35 cellular contexts compared by ENCODE assay signal in the genomic region with DNA sequence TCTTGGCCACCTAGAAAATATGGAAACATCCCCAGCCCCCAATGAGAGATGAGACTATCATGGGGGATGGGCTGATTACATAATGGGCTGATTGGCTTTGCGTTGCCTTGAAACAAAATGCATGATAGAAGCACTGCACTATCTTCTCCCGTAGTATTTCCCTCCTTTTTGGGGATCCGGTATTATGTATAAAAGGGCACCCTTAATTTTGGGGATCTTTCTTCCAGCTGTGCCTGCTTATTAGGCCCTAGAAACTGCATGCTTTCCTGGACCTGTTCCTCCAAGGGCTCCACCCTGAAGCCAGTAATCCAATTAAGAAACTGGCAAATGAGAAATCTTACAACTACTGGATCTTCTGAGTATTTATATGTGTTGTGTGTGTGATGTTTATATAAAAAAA.
"Had no signal": no experiment of that assay in that cellular context is flagged by ENCODE, and none has a peak within 500 bp of the region (broad histone marks: within the 10 kb centered on the region; RNA-seq: fewer than 3 reads in every experiment).

No MANE protein-coding gene starts in this region.

- H3K36me3 ChIP-seq: adrenal gland, brain microvascular endothelial cell, breast epithelium had no signal

- H3K4me1 ChIP-seq: adrenal gland, body of pancreas, breast epithelium had no signal

- H3K27ac ChIP-seq: adrenal gland, body of pancreas, brain microvascular endothelial cell, breast epithelium, VCaP had no signal

- H3K9me3 ChIP-seq: adrenal gland, body of pancreas, breast epithelium had no signal

- H3K27ac Mint-ChIP-seq: activated B cell treated with CpG ODN at 0.5 μM for 24 hours; activated CD4-positive, alpha-beta memory T cell treated with anti-CD3 and anti-CD28 coated beads for 36 hours; activated CD4-positive, alpha-beta T cell treated with anti-CD3 and anti-CD28 coated beads, Interleukin-2, amount 10 ng/mL, durations not matched to agents 24 days and 14 days; activated CD8-positive, alpha-beta T cell treated with anti-CD3 and anti-CD28 coated beads for 36 hours; activated naive CD4-positive, alpha-beta T cell treated with anti-CD3 and anti-CD28 coated beads for 36 hours; activated naive CD4-positive, alpha-beta T cell treated with anti-CD3 and anti-CD28 coated beads, Interleukin-2, amount 50 U/mL, for 72 hours; activated naive CD8-positive, alpha-beta T cell treated with anti-CD3 and anti-CD28 coated beads for 36 hours; activated T-cell treated with anti-CD3 and anti-CD28 coated beads, Interleukin-2, amount 50 U/mL, for 72 hours; activated T-helper 1 cell treated with anti-CD3 and anti-CD28 coated beads, Interleukin-12 subunit alpha, Interleukin-12 subunit beta, Interleukin-2, Interleukin-4 antibody, amounts not matched to agents 30 ng/mL and 10 ng/mL and 1 ng/mL, durations not matched to agents 14 hours and 24 hours and 36 hours; activated T-helper 17 cell treated with anti-CD3 and anti-CD28 coated beads, Interleukin-2, amount 50 U/mL, for 72 hours; T-helper 1 cell treated with Interleukin-12 subunit alpha and Interleukin-12 subunit beta and Interleukin-4 antibody, amounts not matched to agents 30 μg/mL and 1 μg/mL, for 36 hours; T-helper 2 cell treated with Interferon-gamma antibody and Interleukin-4, amounts not matched to agents 5 μg/mL and 100 μg/mL, for 36 hours had no signal

- H3K9me3 Mint-ChIP-seq: activated T-helper 17 cell treated with anti-CD3 and anti-CD28 coated beads, Interleukin-2, amount 50 U/mL, for 72 hours had no signal

- H3K4me3 ChIP-seq: adrenal gland, body of pancreas, breast epithelium had no signal

- H3K27me3 ChIP-seq: adrenal gland, body of pancreas, breast epithelium had no signal

- H3K4me3 Mint-ChIP-seq: activated B cell treated with CpG ODN at 0.5 μM for 24 hours; activated CD4-positive, alpha-beta memory T cell treated with anti-CD3 and anti-CD28 coated beads for 36 hours; activated CD4-positive, alpha-beta T cell treated with anti-CD3 and anti-CD28 coated beads, Interleukin-2, amount 10 ng/mL, durations not matched to agents 24 days and 14 days; activated CD8-positive, alpha-beta T cell treated with anti-CD3 and anti-CD28 coated beads for 36 hours; activated naive CD4-positive, alpha-beta T cell treated with anti-CD3 and anti-CD28 coated beads for 36 hours; activated naive CD8-positive, alpha-beta T cell treated with anti-CD3 and anti-CD28 coated beads for 36 hours; activated T-cell treated with anti-CD3 and anti-CD28 coated beads, Interleukin-2, amount 50 U/mL, for 4 hours; activated T-cell treated with anti-CD3 and anti-CD28 coated beads, Interleukin-2, amount 50 U/mL, for 72 hours; activated T-helper 1 cell treated with anti-CD3 and anti-CD28 coated beads, Interleukin-12 subunit alpha, Interleukin-12 subunit beta, Interleukin-2, Interleukin-4 antibody, amounts not matched to agents 30 ng/mL and 10 ng/mL and 1 ng/mL, durations not matched to agents 14 hours and 24 hours and 36 hours; activated T-helper 17 cell treated with anti-CD3 and anti-CD28 coated beads, Interleukin-2, amount 50 U/mL, for 72 hours; T-helper 1 cell treated with Interleukin-12 subunit alpha and Interleukin-12 subunit beta and Interleukin-4 antibody, amounts not matched to agents 30 μg/mL and 1 μg/mL, for 36 hours; T-helper 2 cell treated with Interferon-gamma antibody and Interleukin-4, amounts not matched to agents 5 μg/mL and 100 μg/mL, for 36 hours had no signal

- H3K4me1 Mint-ChIP-seq: activated B cell treated with CpG ODN at 0.5 μM for 24 hours; activated CD4-positive, alpha-beta T cell treated with anti-CD3 and anti-CD28 coated beads, Interleukin-2, amount 10 ng/mL, durations not matched to agents 24 days and 14 days; activated T-helper 17 cell treated with anti-CD3 and anti-CD28 coated beads, Interleukin-2, amount 50 U/mL, for 72 hours had no signal

- H3K27me3 Mint-ChIP-seq: activated CD4-positive, alpha-beta T cell treated with anti-CD3 and anti-CD28 coated beads, Interleukin-2, amount 10 ng/mL, durations not matched to agents 24 days and 14 days; activated CD8-positive, alpha-beta T cell treated with anti-CD3 and anti-CD28 coated beads for 36 hours; activated naive CD8-positive, alpha-beta T cell treated with anti-CD3 and anti-CD28 coated beads for 36 hours had no signal

- DNase-seq: activated B cell treated with CpG ODN at 0.5 μM for 24 hours; activated CD4-positive, alpha-beta memory T cell treated with anti-CD3 and anti-CD28 coated beads for 36 hours; activated CD4-positive, alpha-beta T cell treated with anti-CD3 and anti-CD28 coated beads for 4 hours; activated CD4-positive, alpha-beta T cell treated with anti-CD3 and anti-CD28 coated beads, Interleukin-2, amount 10 ng/mL, durations not matched to agents 24 days and 14 days; activated CD4-positive, alpha-beta T cell treated with anti-CD3 and anti-CD28 coated beads, Interleukin-2, amount 50 U/mL, for 1 hour; activated CD4-positive, alpha-beta T cell treated with anti-CD3 and anti-CD28 coated beads, Interleukin-2, amount 50 U/mL, for 4 hours; activated CD4-positive, CD25-positive, alpha-beta regulatory T cell treated with anti-CD3 and anti-CD28 coated beads, Interleukin-2, amount 50 U/mL, for 72 hours; activated CD8-positive, alpha-beta memory T cell treated with anti-CD3 and anti-CD28 coated beads, Interleukin-2, amount 50 U/mL, for 4 hours; activated CD8-positive, alpha-beta T cell treated with anti-CD3 and anti-CD28 coated beads for 36 hours; activated effector memory CD4-positive, alpha-beta T cell treated with anti-CD3 and anti-CD28 coated beads, Interleukin-2, amount 50 U/mL, for 16 hours; activated gamma-delta T cell treated with Interleukin-2 at 50 U/mL for 16 hours; activated naive CD4-positive, alpha-beta T cell; activated naive CD4-positive, alpha-beta T cell treated with anti-CD3 and anti-CD28 coated beads for 36 hours; activated naive CD4-positive, alpha-beta T cell treated with anti-CD3 and anti-CD28 coated beads, Interleukin-2, amount 50 U/mL, for 16 hours; activated naive CD8-positive, alpha-beta T cell treated with anti-CD3 and anti-CD28 coated beads for 36 hours; activated T-cell treated with anti-CD3 and anti-CD28 coated beads for 4 hours; activated T-cell treated with anti-CD3 and anti-CD28 coated beads, Interleukin-2, amount 50 U/mL, for 1 hour; activated T-cell treated with anti-CD3 and anti-CD28 coated beads, Interleukin-2, amount 50 U/mL, for 4 hours; activated T-cell treated with anti-CD3 and anti-CD28 coated beads, Interleukin-2, amount 50 U/mL, for 72 hours; adrenal gland; amniotic stem cell; aorta; body of pancreas; brain microvascular endothelial cell; central memory CD4-positive, alpha-beta T cell; T-helper 1 cell; T-helper 2 cell; T-helper 9 cell had no signal
